18 cellular contexts compared by ENCODE assay signal in the genomic region with DNA sequence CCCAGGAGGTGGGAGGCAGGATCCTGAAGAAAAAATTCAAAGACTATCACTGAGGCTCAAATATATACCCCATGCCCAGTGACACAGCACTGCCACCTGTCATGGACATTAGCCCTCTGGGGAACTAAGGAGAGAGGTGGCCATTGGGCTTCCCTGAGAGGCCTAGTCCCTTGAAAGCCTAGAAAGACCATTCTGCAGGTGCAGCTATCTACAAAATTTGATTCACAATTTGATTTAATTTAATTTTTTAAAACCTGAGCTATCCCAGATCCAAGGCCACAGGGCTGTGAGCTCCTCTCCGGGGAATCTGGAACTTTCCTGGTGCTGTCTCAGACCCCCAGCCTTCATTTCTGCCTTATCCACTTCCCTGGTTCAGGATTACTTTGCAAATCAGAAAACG. TPM values are rescaled to one million over a fixed set of nuclear protein-coding genes. Genes with fewer than 3 reads are reported as not detected.
DNase-seq lines count a peak whose midpoint lies in the region; ATAC-seq and TF ChIP-seq lines count a peak whose summit lies in the region.
"Had no signal": no experiment of that assay in that cellular context is flagged by ENCODE, and none has a peak within 500 bp of the region (broad histone marks: within the 10 kb centered on the region; RNA-seq: fewer than 3 reads in every experiment).

No MANE protein-coding gene starts in this region.

- TF ChIP-seq POLR2A in esophagus muscularis mucosa (IDR thresholded peaks at IDR 0.05; ENCODE audit: low read depth) (no peak), upper lobe of left lung (IDR thresholded peaks at IDR 0.05) (no peak)

- ATAC-seq in psoas muscle, result no peak
- no peak for ATAC-seq in GM21381 (IDR thresholded peaks at IDR 0.05; ENCODE audit: unreplicated experiment)
- ATAC-seq in upper lobe of left lung (ENCODE audit: low FRiP score in 2 of 2), result no peak
- ATAC-seq: A549 had no signal

- H3K4me3 ChIP-seq in esophagus muscularis mucosa (no peak overlapping the region), psoas muscle (no peak overlapping the region), upper lobe of left lung (no peak overlapping the region)
- H3K4me3 ChIP-seq: A549, BLaER1 had no signal

- H3K36me3 ChIP-seq in esophagus muscularis mucosa, result no peaks in the 10 kb centered on the region
- H3K36me3 ChIP-seq in psoas muscle (ENCODE audit: insufficient read depth in 1 of 2, low read depth in 1 of 2), result no peaks in the 10 kb centered on the region
- no peaks in the 10 kb centered on the region for H3K36me3 ChIP-seq in upper lobe of left lung
- H3K36me3 ChIP-seq: BE2C, BLaER1 had no signal

- DNase-seq in SK-N-DZ (ENCODE audit: low spot score), result peak; percentile 54
- DNase-seq in esophagus muscularis mucosa (ENCODE audit: extremely low spot score), result peak; percentile 68
- DNase-seq in psoas muscle, result no peak
- no peak for DNase-seq in COLO829 (ENCODE audit: low spot score)
- no peak for DNase-seq in upper lobe of left lung
- DNase-seq: BE2C; C1 segment of cervical spinal cord; Caco-2; Calu3; CD4-positive, alpha-beta memory T cell; CD4-positive, CD25-positive, alpha-beta regulatory T cell; CD8-positive, alpha-beta memory T cell; DMS79 treated with DMSO at 0.1 percent for 48 hours; GF-D8 had no signal

- H3K27me3 ChIP-seq in esophagus muscularis mucosa (no peaks in the 10 kb centered on the region), psoas muscle (ENCODE audit: insufficient read depth in 3 of 3, low read length in 2 of 3) (no peaks in the 10 kb centered on the region), upper lobe of left lung (no peaks in the 10 kb centered on the region)
- H3K27me3 ChIP-seq: BE2C, BLaER1 had no signal

- intact Hi-C loops in esophagus muscularis mucosa (cut with DNase I) (no loop called here), psoas muscle (cut with DNase I) (no loop called here)

- H3K4me1 ChIP-seq in esophagus muscularis mucosa (peaks cover 0 to 7% (median 0%) of the 10 kb centered on the region in 4 donors), psoas muscle (peaks cover 4% of the 10 kb centered on the region), upper lobe of left lung (no peaks in the 10 kb centered on the region)
- H3K4me1 ChIP-seq: A549, BLaER1 had no signal

- H3K9me3 ChIP-seq in esophagus muscularis mucosa (no peaks in the 10 kb centered on the region), psoas muscle (no peaks in the 10 kb centered on the region), upper lobe of left lung (no peaks in the 10 kb centered on the region)
- H3K9me3 ChIP-seq: A549, BE2C, Caco-2 had no signal

- H3K27ac ChIP-seq in esophagus muscularis mucosa (replicated peaks in 1 of 4) (no peak overlapping the region), psoas muscle (peak overlapping the region; percentile 55), upper lobe of left lung (no peak overlapping the region)
- H3K27ac ChIP-seq: 22Rv1, A549, BLaER1 had no signal

- no peak for TF ChIP-seq EP300 in esophagus muscularis mucosa (IDR thresholded peaks at IDR 0.05)
- TF ChIP-seq EP300 in upper lobe of left lung (IDR thresholded peaks at IDR 0.05), result no peak

- TF ChIP-seq CTCF in esophagus muscularis mucosa (IDR thresholded peaks at IDR 0.05) (no peak), psoas muscle (IDR thresholded peaks at IDR 0.05) (no peak), upper lobe of left lung (IDR thresholded peaks at IDR 0.05) (no peak)

- 96% methylated on average over 2 of the region's 2 CpGs for WGBS in esophagus muscularis mucosa
- 92 to 94% (median 93%) methylated on average over 2 of the region's 2 CpGs for WGBS in psoas muscle, 3 donors
- 91 to 98% methylated on average over 2 of the region's 2 CpGs for WGBS in upper lobe of left lung, 2 donors

RNA-seq across cellular contexts. Expression of a gene that starts 16.9 kb away (rescaled TPM):
- polyA plus RNA-seq in SK-N-DZ (2014; cell fraction: cytosol; rRNA removed), result 62.7 and 96.6 TPM in 2 replicates
- 33.1 and 48.8 TPM in 2 replicates for polyA plus RNA-seq in SK-N-DZ (2014; cell fraction: nucleus; rRNA removed)
- total RNA-seq in esophagus muscularis mucosa (100 to 1,000 TPM in 3 of 4 donors, 10 to 100 TPM in 1; 87.5 to 166 (median 123) TPM), psoas muscle (100 to 1,000 TPM in 2 of 4 donors, 10 to 100 TPM in 2; 77.8 to 162 (median 123) TPM), upper lobe of left lung (100 to 1,000 TPM in 3 of 6 donors, 10 to 100 TPM in 3; 63.5 to 181 (median 104) TPM)
- 10 to 100 TPM in 2 of 3 donors, 1 to 10 TPM in 1; 3.3 to 52.8 (median 25.7) TPM for polyA plus RNA-seq in psoas muscle

Comparison
In these comparisons a context has a peak if more than half of its experiments do, and no peak if none do; other contexts are left out.
1. DNase-seq: peak in SK-N-DZ (single experiment) and esophagus muscularis mucosa (single experiment); none in psoas muscle (0 of 2), COLO829 (single experiment) and upper lobe of left lung (0 of 2).